8 cellular contexts compared by ENCODE assay signal in the genomic region with DNA sequence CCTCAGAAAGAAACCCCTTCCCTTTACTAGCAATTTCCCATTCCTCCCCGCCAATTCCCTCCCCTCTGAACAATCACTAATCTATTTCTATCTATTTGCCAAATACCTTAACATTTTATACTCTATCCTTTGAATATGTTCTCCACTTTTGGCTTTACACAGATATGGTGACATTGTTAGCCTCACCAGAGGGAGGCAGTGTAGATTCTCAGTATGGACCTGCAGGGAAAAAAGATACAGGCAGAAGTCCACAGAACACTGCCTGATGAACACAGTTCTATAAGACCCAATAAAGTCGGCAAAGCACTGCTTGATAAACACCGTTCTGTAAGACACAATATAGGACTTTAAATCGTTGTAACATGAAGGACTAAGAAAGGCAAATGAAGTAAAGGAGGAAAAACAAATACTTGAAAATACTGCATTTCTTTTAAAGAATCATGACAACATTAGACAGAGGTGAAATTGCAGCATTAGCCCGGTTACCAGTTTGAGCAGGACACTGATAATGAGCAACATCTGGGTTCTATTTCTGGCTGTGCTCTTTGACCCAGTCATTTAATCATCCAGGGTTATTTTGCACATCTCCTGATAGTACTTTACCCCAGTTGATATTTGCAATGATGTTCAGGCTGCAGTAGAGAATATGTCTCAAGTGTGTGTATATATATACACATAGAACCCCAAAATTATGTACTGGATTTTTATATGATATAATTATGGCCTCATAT.
A peak's percentile ranks its signal among the peaks of the same experiment; 100 is the strongest.
DNase-seq lines count a peak whose midpoint lies in the region; ATAC-seq and TF ChIP-seq lines count a peak whose summit lies in the region.

No MANE protein-coding gene starts in this region.

- no peak overlapping the region for H3K4me3 ChIP-seq in heart right ventricle

- no peaks in the 10 kb centered on the region for H3K9me3 Mint-ChIP-seq in activated CD4-positive, alpha-beta T cell treated with anti-CD3 and anti-CD28 coated beads for 36 hours (ENCODE audit: low read depth)
- no peaks in the 10 kb centered on the region for H3K9me3 Mint-ChIP-seq in activated T-helper 2 cell treated with anti-CD3 and anti-CD28 coated beads, Interferon-gamma antibody, Interleukin-2, Interleukin-4, amounts not matched to agents 10 μg/mL and 5 μg/mL and 100 μg/mL, durations not matched to agents 14 hours and 24 hours and 36 hours
- no peaks in the 10 kb centered on the region for H3K9me3 Mint-ChIP-seq in stimulated activated effector memory CD8-positive, alpha-beta T cell treated with anti-CD3 and anti-CD28 coated beads, Interleukin-12 subunit alpha, Interleukin-12 subunit beta, amount 100 ng/mL, for 72 hours

- H3K27me3 Mint-ChIP-seq in activated CD4-positive, alpha-beta T cell treated with anti-CD3 and anti-CD28 coated beads for 36 hours, result no peaks in the 10 kb centered on the region
- H3K27me3 Mint-ChIP-seq in activated T-helper 2 cell treated with anti-CD3 and anti-CD28 coated beads, Interferon-gamma antibody, Interleukin-2, Interleukin-4, amounts not matched to agents 10 μg/mL and 5 μg/mL and 100 μg/mL, durations not matched to agents 14 hours and 24 hours and 36 hours (ENCODE audit: low read depth), result no peaks in the 10 kb centered on the region

- H3K4me1 ChIP-seq in heart right ventricle, result peaks cover 2 to 51% (median 25%) of the 10 kb centered on the region in 9 donors

- no peak for ATAC-seq in activated CD4-positive, alpha-beta T cell treated with anti-CD3 and anti-CD28 coated beads for 36 hours
- ATAC-seq in heart right ventricle (peak in 7 of 8 donors; percentile 41 to 78 (median 66)), GM19395 (IDR thresholded peaks at IDR 0.05; ENCODE audit: unreplicated experiment) (no peak)
- peak; percentile 39 for ATAC-seq in stimulated activated effector memory CD8-positive, alpha-beta T cell treated with anti-CD3 and anti-CD28 coated beads, Interleukin-12 subunit alpha, Interleukin-12 subunit beta, amount 100 ng/mL, for 72 hours

- peaks cover 0 to 40% (median 12%) of the 10 kb centered on the region in 9 donors for H3K36me3 ChIP-seq in heart right ventricle

- no peak overlapping the region for H3K27ac ChIP-seq in heart right ventricle

- H3K9me3 ChIP-seq in heart right ventricle, result no peaks in the 10 kb centered on the region

- WGBS in heart right ventricle, 2 donors, result 53 to 61% methylated on average over 5 of the region's 5 CpGs

- H3K36me3 Mint-ChIP-seq in activated CD4-positive, alpha-beta T cell treated with anti-CD3 and anti-CD28 coated beads for 36 hours (ENCODE audit: low read depth), result peaks cover 12% of the 10 kb centered on the region
- H3K36me3 Mint-ChIP-seq in activated T-helper 2 cell treated with anti-CD3 and anti-CD28 coated beads, Interferon-gamma antibody, Interleukin-2, Interleukin-4, amounts not matched to agents 10 μg/mL and 5 μg/mL and 100 μg/mL, durations not matched to agents 14 hours and 24 hours and 36 hours (ENCODE audit: low read depth), result peaks cover 39% of the 10 kb centered on the region
- no peaks in the 10 kb centered on the region for H3K36me3 Mint-ChIP-seq in stimulated activated effector memory CD8-positive, alpha-beta T cell treated with anti-CD3 and anti-CD28 coated beads, Interleukin-12 subunit alpha, Interleukin-12 subunit beta, amount 100 ng/mL, for 72 hours

- H3K27me3 ChIP-seq in heart right ventricle, result no peaks in the 10 kb centered on the region

- H3K4me1 Mint-ChIP-seq in activated CD4-positive, alpha-beta T cell treated with anti-CD3 and anti-CD28 coated beads for 36 hours, result peaks cover 30% of the 10 kb centered on the region
- H3K4me1 Mint-ChIP-seq in activated T-helper 2 cell treated with anti-CD3 and anti-CD28 coated beads, Interferon-gamma antibody, Interleukin-2, Interleukin-4, amounts not matched to agents 10 μg/mL and 5 μg/mL and 100 μg/mL, durations not matched to agents 14 hours and 24 hours and 36 hours (ENCODE audit: low read depth), result peaks cover 56% of the 10 kb centered on the region
- H3K4me1 Mint-ChIP-seq in stimulated activated effector memory CD8-positive, alpha-beta T cell treated with anti-CD3 and anti-CD28 coated beads, Interleukin-12 subunit alpha, Interleukin-12 subunit beta, amount 100 ng/mL, for 72 hours, result peaks cover 33% of the 10 kb centered on the region

- DNase-seq in activated CD4-positive, alpha-beta T cell treated with anti-CD3 and anti-CD28 coated beads for 36 hours, result peak; percentile 36
- no peak for DNase-seq in activated CD4-positive, alpha-beta T cell treated with anti-CD3 and anti-CD28 coated beads, Interleukin-2, amount 50 U/mL, for 1 hour
- peak in 2 of 3 experiments; percentile 28 to 74 for DNase-seq in NCI-H1417 (lab: John Stamatoyannopoulos, UW)
- DNase-seq in activated T-helper 2 cell treated with anti-CD3 and anti-CD28 coated beads, Interferon-gamma antibody, Interleukin-2, Interleukin-4, amounts not matched to agents 10 μg/mL and 5 μg/mL and 100 μg/mL, durations not matched to agents 14 hours and 24 hours and 36 hours (ENCODE audit: low spot score), result no peak
- peak in 1 of 2 donors; percentile 8 for DNase-seq in heart right ventricle
- DNase-seq in stimulated activated effector memory CD8-positive, alpha-beta T cell treated with anti-CD3 and anti-CD28 coated beads, Interleukin-12 subunit alpha, Interleukin-12 subunit beta, amount 100 ng/mL, for 72 hours (ENCODE audit: low spot score in 2 of 2), result no peak
- DNase-seq in NCI-H1930 (lab: John Stamatoyannopoulos, UW), result no peak

- no peak overlapping the region for H3K4me3 Mint-ChIP-seq in activated CD4-positive, alpha-beta T cell treated with anti-CD3 and anti-CD28 coated beads for 36 hours
- H3K4me3 Mint-ChIP-seq in activated T-helper 2 cell treated with anti-CD3 and anti-CD28 coated beads, Interferon-gamma antibody, Interleukin-2, Interleukin-4, amounts not matched to agents 10 μg/mL and 5 μg/mL and 100 μg/mL, durations not matched to agents 14 hours and 24 hours and 36 hours (ENCODE audit: low read depth), result no peak overlapping the region
- H3K4me3 Mint-ChIP-seq in stimulated activated effector memory CD8-positive, alpha-beta T cell treated with anti-CD3 and anti-CD28 coated beads, Interleukin-12 subunit alpha, Interleukin-12 subunit beta, amount 100 ng/mL, for 72 hours, result peak overlapping the region; percentile 80

- intact Hi-C loops in activated CD4-positive, alpha-beta T cell treated with anti-CD3 and anti-CD28 coated beads for 36 hours (cut with DNase I, micrococcal nuclease), result loop anchor here (1.0 to 10.0 kb wide), 5 partner anchors 15 to 1233 kb away; partner anchors contain the start of gene FBXO30 (in 1 of the 2)
- intact Hi-C loops in activated T-helper 2 cell treated with anti-CD3 and anti-CD28 coated beads, Interferon-gamma antibody, Interleukin-2, Interleukin-4, amounts not matched to agents 10 μg/mL and 5 μg/mL and 100 μg/mL, durations not matched to agents 14 hours and 24 hours and 36 hours (cut with micrococcal nuclease), result loop anchor here (2.0 to 10.0 kb wide), 5 partner anchors 141 to 1243 kb away; no protein-coding TSS in a partner anchor
- intact Hi-C loops in heart right ventricle (cut with DNase I), result loop anchor here in 9 of 10 donors (5.0 to 10.0 kb wide), 12 partner anchors 233 to 1123 kb away; no protein-coding TSS in a partner anchor

- H3K27ac Mint-ChIP-seq in activated CD4-positive, alpha-beta T cell treated with anti-CD3 and anti-CD28 coated beads for 36 hours, result peak overlapping the region; percentile 58
- peak overlapping the region; percentile 74 for H3K27ac Mint-ChIP-seq in activated T-helper 2 cell treated with anti-CD3 and anti-CD28 coated beads, Interferon-gamma antibody, Interleukin-2, Interleukin-4, amounts not matched to agents 10 μg/mL and 5 μg/mL and 100 μg/mL, durations not matched to agents 14 hours and 24 hours and 36 hours
- peak overlapping the region; percentile 91 for H3K27ac Mint-ChIP-seq in stimulated activated effector memory CD8-positive, alpha-beta T cell treated with anti-CD3 and anti-CD28 coated beads, Interleukin-12 subunit alpha, Interleukin-12 subunit beta, amount 100 ng/mL, for 72 hours

- peak in 7 of 9 donors; percentile 36 to 62 (median 54) for TF ChIP-seq CTCF in heart right ventricle (IDR thresholded peaks at IDR 0.05)

- POLR2A ChIA-PET in activated CD4-positive, alpha-beta T cell treated with anti-CD3 and anti-CD28 coated beads for 36 hours (lab: Charles Lee), result no interaction called here

- CTCF ChIA-PET in activated CD4-positive, alpha-beta T cell treated with anti-CD3 and anti-CD28 coated beads for 36 hours (lab: Charles Lee), result interaction anchor here (0.6 to 7.9 kb wide), 6 partner anchors 15 to 161 kb away, joined by 3 to 89 read pairs (median 4); no protein-coding TSS in a partner anchor

Comparison
In these comparisons a context has a peak if more than half of its experiments do, and no peak if none do; other contexts are left out.
1. DNase-seq: peak in activated CD4-positive, alpha-beta T cell treated with anti-CD3 and anti-CD28 coated beads for 36 hours (single experiment) and NCI-H1417 (2 of 3); none in activated CD4-positive, alpha-beta T cell treated with anti-CD3 and anti-CD28 coated beads, Interleukin-2, amount 50 U/mL, for 1 hour (single experiment), activated T-helper 2 cell treated with anti-CD3 and anti-CD28 coated beads, Interferon-gamma antibody, Interleukin-2, Interleukin-4, amounts not matched to agents 10 μg/mL and 5 μg/mL and 100 μg/mL, durations not matched to agents 14 hours and 24 hours and 36 hours (single experiment), stimulated activated effector memory CD8-positive, alpha-beta T cell treated with anti-CD3 and anti-CD28 coated beads, Interleukin-12 subunit alpha, Interleukin-12 subunit beta, amount 100 ng/mL, for 72 hours (0 of 2) and NCI-H1930 (0 of 2).
2. ATAC-seq: peak in heart right ventricle (7 of 8) and stimulated activated effector memory CD8-positive, alpha-beta T cell treated with anti-CD3 and anti-CD28 coated beads, Interleukin-12 subunit alpha, Interleukin-12 subunit beta, amount 100 ng/mL, for 72 hours (single experiment); none in activated CD4-positive, alpha-beta T cell treated with anti-CD3 and anti-CD28 coated beads for 36 hours (single experiment) and GM19395 (single experiment).
3. Peak in every context shown above with its lines, with median percentiles within 50 percentile points of each other: H3K27ac Mint-ChIP-seq.